Comparison of ENCODE assay signal across 23 cellular contexts in the genomic region with DNA sequence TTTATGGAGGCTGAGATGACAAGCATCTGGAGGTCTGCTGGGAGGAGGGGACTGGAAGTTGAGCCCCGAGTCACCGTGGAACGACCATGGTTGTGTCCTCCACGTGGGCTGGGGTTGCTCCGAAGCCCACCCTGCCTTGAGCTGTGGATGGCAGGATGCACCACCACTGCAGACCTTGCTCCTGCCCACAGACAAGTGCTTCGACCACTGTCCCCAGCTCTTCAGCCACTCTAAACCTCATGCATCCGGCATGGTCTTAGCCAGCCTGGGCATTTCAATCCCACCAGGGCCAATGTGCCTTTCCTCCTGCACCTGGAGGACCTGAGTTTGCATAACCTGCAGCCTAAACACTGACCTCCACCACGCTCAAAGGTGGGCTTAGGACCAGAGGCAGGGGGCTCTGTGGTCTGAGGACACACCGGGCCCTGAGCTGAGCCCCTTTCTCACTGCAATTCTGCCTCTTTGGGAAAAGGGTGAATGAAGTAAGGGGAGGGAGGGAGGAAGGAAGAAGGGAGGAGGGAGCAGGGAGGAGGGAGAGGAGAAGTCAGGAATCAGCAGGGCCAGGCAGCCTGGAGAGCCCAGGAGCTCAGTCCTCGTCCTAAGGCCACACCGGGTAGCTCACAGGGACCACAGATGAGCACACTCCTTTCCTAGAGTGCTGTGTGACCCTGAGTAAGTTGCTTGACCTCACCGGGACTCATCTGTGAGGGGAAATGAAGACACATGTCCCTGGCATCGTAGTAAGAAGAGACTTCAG. TPM values are rescaled to one million over a fixed set of nuclear protein-coding genes. Genes with fewer than 3 reads are reported as not detected.
DNase-seq lines count a peak whose midpoint lies in the region; ATAC-seq, FAIRE-seq and TF ChIP-seq lines count a peak whose summit lies in the region.
"Had no signal": no experiment of that assay in that cellular context is flagged by ENCODE, and none has a peak within 500 bp of the region (broad histone marks: within the 10 kb centered on the region; RNA-seq: fewer than 3 reads in every experiment).

No MANE protein-coding gene starts in this region.

- no peak for TF ChIP-seq EP300 in K562 (IDR thresholded peaks at IDR 0.05; ENCODE audit: low read length)

- H3K27me3 ChIP-seq in K562 (ENCODE audit: control insufficient read depth in 2 of 2, insufficient read depth in 2 of 2, low read length in 2 of 2), result no peaks in the 10 kb centered on the region

- H3K4me2 ChIP-seq in K562 (ENCODE audit: insufficient read depth, low read length), result no peak overlapping the region
- H3K4me2 ChIP-seq: GM23338 had no signal

- POLR2A ChIA-PET in K562 (lab: Yijun Ruan, JAX), result no interaction called here

- TF ChIP-seq RAD21 in K562 (CRISPR knock-in tag; conservative IDR thresholded peaks at IDR 0.05 in 1 of 2, IDR thresholded peaks at IDR 0.05 in 1 of 2), result no peak

- DNase-seq in K562 (ENCODE audit: extremely low read depth in 1 of 4, low spot score in 3 of 4), result no peak
- peak; percentile 52 for DNase-seq in kidney
- peak; percentile 58 for DNase-seq in posterior vena cava (ENCODE audit: low spot score)
- no peak for DNase-seq in urothelium cell line (ENCODE audit: low spot score)
- DNase-seq in NCI-H1417 (lab: John Stamatoyannopoulos, UW), result no peak
- no peak for DNase-seq in amniotic stem cell (lab: John Stamatoyannopoulos, UW)
- no peak for DNase-seq in NCI-H1436 (lab: John Stamatoyannopoulos, UW)
- DNase-seq: C1 segment of cervical spinal cord; CD4-positive, alpha-beta memory T cell; COR-L47; HFFc6; Kasumi-1; NCI-H1092 treated with DMSO at 0.1 percent for 48 hours; NCI-H146; NCI-H1930; NCI-H446 treated with DMSO at 0.1 percent for 48 hours; NCI-H526 treated with DMSO at 0.1 percent for 48 hours; RPMI8226; SHP77 had no signal

- no peak for FAIRE-seq in K562 (lab: Jason Lieb, UNC)
- FAIRE-seq in kidney (lab: Jason Lieb, UNC), result no peak
- FAIRE-seq in urothelium cell line (lab: Jason Lieb, UNC), result peak; percentile 42
- FAIRE-seq: A204.1, G401.6 had no signal

- H3K9ac ChIP-seq in K562 (ENCODE audit: insufficient read depth in 1 of 2, low read depth in 2 of 2, low read length in 2 of 2) (no peak overlapping the region), kidney (ENCODE audit: low read length in 2 of 2) (no peak overlapping the region)

- H3K36me3 ChIP-seq in K562 (ENCODE audit: control insufficient read depth, insufficient read depth, low read length) (peaks cover 30% of the 10 kb centered on the region; the same call in 2 of the 3 replicates), kidney (ENCODE audit: control insufficient read depth in 1 of 2, insufficient read depth in 2 of 2, low read length in 2 of 2) (peaks cover 0 to 5% of the 10 kb centered on the region in 2 donors)

- no peak overlapping the region for H3K4me3 ChIP-seq in K562
- no peak overlapping the region for H3K4me3 ChIP-seq in kidney (ENCODE audit: low read length in 2 of 2)
- H3K4me3 ChIP-seq: GM23338, HAP-1 had no signal

- ATAC-seq in K562, result no peak
- ATAC-seq: GM23338 had no signal

- TF ChIP-seq POLR2A in K562 (conservative IDR thresholded peaks at IDR 0.05), result no peak

- no peaks in the 10 kb centered on the region for H3K9me1 ChIP-seq in K562 (ENCODE audit: control insufficient read depth, insufficient read depth, low read length)

- 85% methylated on average over 13 of the region's 13 CpGs for WGBS in K562 (ENCODE audit: insufficient coverage, low coverage, missing lambda C conversion rate)

- CTCF ChIA-PET in K562 (lab: Yijun Ruan, JAX; ENCODE audit: low intra/inter-chr PET ratio), result no interaction called here

- H4K20me1 ChIP-seq in K562 (replicated peaks; ENCODE audit: control insufficient read depth, insufficient read depth, low read length), result no peaks in the 10 kb centered on the region

- no peak for TF ChIP-seq CTCF in K562 (IDR thresholded peaks at IDR 0.05 in 2 of 3, conservative IDR thresholded peaks at IDR 0.05 in 1 of 3; ENCODE audit: insufficient read depth in 2 of 3, low read depth in 1 of 3, low read length in 3 of 3)
- TF ChIP-seq CTCF in kidney (IDR thresholded peaks at IDR 0.05; ENCODE audit: borderline replicate concordance, extremely low read depth, insufficient read depth), result no peak

- H2AFZ ChIP-seq in K562 (ENCODE audit: low read depth, low read length), result no peak overlapping the region
- H2AFZ ChIP-seq: GM23338 had no signal

- no peaks in the 10 kb centered on the region for H3K79me2 ChIP-seq in K562 (ENCODE audit: control insufficient read depth, insufficient read depth, low read length)

- H3K4me1 ChIP-seq in K562 (replicated peaks in 1 of 2; ENCODE audit: control insufficient read depth in 2 of 2, insufficient read depth in 2 of 2, low read length in 2 of 2), result no peaks in the 10 kb centered on the region
- no peaks in the 10 kb centered on the region for H3K4me1 ChIP-seq in kidney (ENCODE audit: control insufficient read depth in 1 of 2, insufficient read depth in 1 of 2, low read depth in 1 of 2, low read length in 2 of 2)
- H3K4me1 ChIP-seq: HAP-1 had no signal

- no TSS peak for BruUV-seq in K562 (replicated peaks; lab: Mats Ljungman, UMichigan)

- intact Hi-C loops in K562 (cut with micrococcal nuclease) (no loop called here), kidney (cut with DNase I) (no loop called here), posterior vena cava (cut with DNase I) (no loop called here)

- H3K27ac ChIP-seq in K562 (ENCODE audit: extremely low read depth, low read depth, low read length), result no peak overlapping the region
- H3K27ac ChIP-seq in kidney (ENCODE audit: low read depth in 2 of 2, low read length in 2 of 2), result no peak overlapping the region

- H3K9me3 ChIP-seq in K562 (replicated peaks; ENCODE audit: control insufficient read depth, insufficient read depth, low read depth, low read length) (peaks cover 21% of the 10 kb centered on the region), kidney (ENCODE audit: control insufficient read depth in 1 of 2, low read length in 2 of 2) (peaks cover 3% of the 10 kb centered on the region in 2 donors)

- in situ Hi-C loops in K562 (cut with MboI), result no loop called here

TF ChIP-seq in K562, 482 proteins besides CTCF, POLR2A, EP300 and RAD21:
- TF ChIP-seq TAF1 (IDR thresholded peaks at IDR 0.05; ENCODE audit: control insufficient read depth, extremely low read depth, insufficient read depth, low read length, severe bottlenecking) (no peak), ZNF263 (CRISPR knock-in tag; IDR thresholded peaks at IDR 0.05; ENCODE audit: borderline replicate concordance) (peak; percentile 86)

RNA-seq across cellular contexts. Expression of gene DNAAF5, which starts 44.8 kb away (rescaled TPM):
- total RNA-seq in K562 (2011; cell fraction: chromatin; rRNA removed; ENCODE audit: low replicate concordance), result 43.7 and 77.7 TPM in 2 replicates
- total RNA-seq in K562 (2011; cell fraction: nucleolus; rRNA removed), result 48.7 and 57.2 TPM in 2 replicates
- total RNA-seq in K562 (2011; cell fraction: nucleoplasm; rRNA removed), result 27.9 and 34.8 TPM in 2 replicates
- total RNA-seq in K562 (2014; rRNA removed), result 35.3 and 61.8 TPM in 2 replicates
- total RNA-seq in K562 (2014; rRNA removed; fragmentation: Illumina TruSeq; extraction: Trizol), result 14.2 and 16.4 TPM in 2 replicates
- total RNA-seq in K562 (2015; rRNA removed; fragmentation: Illumina TruSeq; extraction: Trizol), result 19.1 and 20.8 TPM in 2 replicates
- 69.7 and 69.9 TPM in 2 replicates for total RNA-seq in K562 (2021)
- polyA plus RNA-seq in K562 (2011; rRNA removed), result 12.3 and 33.1 TPM in 2 replicates
- 24.9 and 63.1 TPM in 2 replicates for polyA plus RNA-seq in K562 (2011; cell fraction: cytosol; rRNA removed)
- polyA plus RNA-seq in K562 (2011; cell fraction: nucleus; rRNA removed), result 29.7 and 48.2 TPM in 2 replicates
- 35.7 and 58.0 TPM in 2 replicates for polyA plus RNA-seq in K562 (2012)
- polyA plus RNA-seq in K562 (2014; fragmentation: Illumina TruSeq; extraction: Trizol), result 20.3 and 41.8 TPM in 2 replicates
- polyA plus RNA-seq in K562 (2014; fragmentation: Nextera tagmentation; extraction: Ambion mirVana), result 1 to 10 TPM; 3.1 to 5.1 TPM
- 31.9 and 34.0 TPM in 2 replicates for polyA plus RNA-seq in K562 (2014; rRNA removed)
- 16.2 and 19.7 TPM in 2 replicates for polyA minus RNA-seq in K562 (2011; rRNA and poly(A)+ RNA removed)
- 41.6 and 44.6 TPM in 2 replicates for polyA minus RNA-seq in K562 (2011; cell fraction: cytosol; rRNA and poly(A)+ RNA removed)
- 20.3 and 25.7 TPM in 2 replicates for polyA minus RNA-seq in K562 (2011; cell fraction: nucleus; rRNA and poly(A)+ RNA removed)
- total RNA-seq in kidney, result 29.7 TPM
- 11.6 TPM for polyA plus RNA-seq in kidney (ENCODE audit: insufficient read depth, low read depth, low replicate concordance)
- 10 to 100 TPM; 12.6 to 16.9 TPM for total RNA-seq in posterior vena cava

RNA-seq across cellular contexts. Expression of gene PRKAR1B, which starts 45.4 kb away (rescaled TPM):
- total RNA-seq in K562 (2011; cell fraction: chromatin; rRNA removed; ENCODE audit: low replicate concordance), result 17.8 and 33.7 TPM in 2 replicates
- total RNA-seq in K562 (2011; cell fraction: nucleolus; rRNA removed), result 20.3 and 21.8 TPM in 2 replicates
- 13.3 and 14.8 TPM in 2 replicates for total RNA-seq in K562 (2011; cell fraction: nucleoplasm; rRNA removed)
- total RNA-seq in K562 (2014; rRNA removed), result 28.8 and 37.6 TPM in 2 replicates
- 7.7 and 10.5 TPM in 2 replicates for total RNA-seq in K562 (2014; rRNA removed; fragmentation: Illumina TruSeq; extraction: Trizol)
- total RNA-seq in K562 (2015; rRNA removed; fragmentation: Illumina TruSeq; extraction: Trizol), result 11.8 and 12.7 TPM in 2 replicates
- total RNA-seq in K562 (2021), result 30.5 and 32.0 TPM in 2 replicates
- polyA plus RNA-seq in K562 (2011; rRNA removed), result 8.2 and 15.3 TPM in 2 replicates
- 7.5 and 20.4 TPM in 2 replicates for polyA plus RNA-seq in K562 (2011; cell fraction: cytosol; rRNA removed)
- 8.1 and 20.7 TPM in 2 replicates for polyA plus RNA-seq in K562 (2011; cell fraction: nucleus; rRNA removed)
- 13.9 and 25.5 TPM in 2 replicates for polyA plus RNA-seq in K562 (2012)
- 9.2 and 20.4 TPM in 2 replicates for polyA plus RNA-seq in K562 (2014; fragmentation: Illumina TruSeq; extraction: Trizol)
- polyA plus RNA-seq in K562 (2014; fragmentation: Nextera tagmentation; extraction: Ambion mirVana), result 1 to 10 TPM in 1 of 2 experiments, under 1 TPM in 1; 0.99 to 1.2 TPM
- polyA plus RNA-seq in K562 (2014; rRNA removed), result 18.4 and 19.4 TPM in 2 replicates
- 21.0 and 32.5 TPM in 2 replicates for polyA minus RNA-seq in K562 (2011; rRNA and poly(A)+ RNA removed)
- polyA minus RNA-seq in K562 (2011; cell fraction: cytosol; rRNA and poly(A)+ RNA removed), result 11.3 and 17.8 TPM in 2 replicates
- polyA minus RNA-seq in K562 (2011; cell fraction: nucleus; rRNA and poly(A)+ RNA removed), result 8.5 and 9.8 TPM in 2 replicates
- 15.9 TPM for total RNA-seq in kidney
- polyA plus RNA-seq in kidney (ENCODE audit: insufficient read depth, low read depth, low replicate concordance), result 21.4 TPM
- total RNA-seq in posterior vena cava, result 10 to 100 TPM; 10.1 TPM

Comparison
In these comparisons a context has a peak if more than half of its experiments do, and no peak if none do; other contexts are left out.
1. DNase-seq: peak in kidney (single experiment) and posterior vena cava (single experiment); none in K562 (0 of 4), urothelium cell line (single experiment), NCI-H1417 (0 of 3), amniotic stem cell (single experiment) and NCI-H1436 (single experiment).